In genomic region chr7:90951229-90951628, GRCh38 we compare ENCODE assay signal across 23 cellular contexts.
"Had no signal": no experiment of that assay in that cellular context is flagged by ENCODE, and none has a peak within 500 bp of the region (broad histone marks: within the 10 kb centered on the region; RNA-seq: fewer than 3 reads in every experiment).

No MANE protein-coding gene starts in this region.

- H3K9me3 ChIP-seq: Peyer's patch, SJSA1 had no signal

- H3K27ac Mint-ChIP-seq: activated CD8-positive, alpha-beta memory T cell treated with anti-CD3 and anti-CD28 coated beads, Interleukin-2, amount 10 ng/mL, durations not matched to agents 7 days and 5 days; activated naive CD4-positive, alpha-beta T cell treated with anti-CD3 and anti-CD28 coated beads for 36 hours; activated naive CD8-positive, alpha-beta T cell; activated T-cell treated with anti-CD3 and anti-CD28 coated beads, Interleukin-2, amount 50 U/mL, for 24 hours; activated T-helper 17 cell treated with anti-CD3 and anti-CD28 coated beads, Interleukin-2, amount 50 U/mL, for 72 hours; T-helper 1 cell treated with Interleukin-12 subunit alpha and Interleukin-12 subunit beta and Interleukin-4 antibody, amounts not matched to agents 30 μg/mL and 1 μg/mL, for 36 hours had no signal

- H3K4me1 ChIP-seq: Peyer's patch, SJSA1 had no signal

- H3K4me3 Mint-ChIP-seq: activated CD8-positive, alpha-beta memory T cell treated with anti-CD3 and anti-CD28 coated beads, Interleukin-2, amount 10 ng/mL, durations not matched to agents 7 days and 5 days; activated naive CD4-positive, alpha-beta T cell treated with anti-CD3 and anti-CD28 coated beads for 36 hours; activated naive CD8-positive, alpha-beta T cell; activated T-cell treated with anti-CD3 and anti-CD28 coated beads, Interleukin-2, amount 50 U/mL, for 24 hours; activated T-helper 17 cell treated with anti-CD3 and anti-CD28 coated beads, Interleukin-2, amount 50 U/mL, for 72 hours; T-helper 1 cell treated with Interleukin-12 subunit alpha and Interleukin-12 subunit beta and Interleukin-4 antibody, amounts not matched to agents 30 μg/mL and 1 μg/mL, for 36 hours had no signal

- DNase-seq: activated CD4-positive, alpha-beta T cell treated with anti-CD3 and anti-CD28 coated beads for 48 hours; activated CD4-positive, alpha-beta T cell treated with anti-CD3 and anti-CD28 coated beads, Interleukin-2, amount 50 U/mL, for 4 hours; activated CD8-positive, alpha-beta memory T cell treated with anti-CD3 and anti-CD28 coated beads, Interleukin-2, amount 10 ng/mL, durations not matched to agents 7 days and 5 days; activated gamma-delta T cell; activated naive CD4-positive, alpha-beta T cell treated with anti-CD3 and anti-CD28 coated beads for 36 hours; activated T-cell treated with anti-CD3 and anti-CD28 coated beads, Interleukin-2, amount 50 U/mL, for 24 hours; brain microvascular endothelial cell; Kasumi-1; NCI-H1105 treated with DMSO at 0.1 percent for 48 hours; NCI-H1436 treated with DMSO at 0.1 percent for 48 hours; NCI-H187; NCI-H2081; NCI-H446; NCI-H524; Peyer's patch; SHP77 had no signal

- H3K36me3 Mint-ChIP-seq: activated CD8-positive, alpha-beta memory T cell treated with anti-CD3 and anti-CD28 coated beads, Interleukin-2, amount 10 ng/mL, durations not matched to agents 7 days and 5 days; activated naive CD8-positive, alpha-beta T cell had no signal

- H3K27ac ChIP-seq: brain microvascular endothelial cell, cardiac muscle cell, Peyer's patch, RWPE1, SJSA1 had no signal

- H3K36me3 ChIP-seq: brain microvascular endothelial cell, cardiac muscle cell, Peyer's patch, SJSA1 had no signal

- H3K4me1 Mint-ChIP-seq: activated CD8-positive, alpha-beta memory T cell treated with anti-CD3 and anti-CD28 coated beads, Interleukin-2, amount 10 ng/mL, durations not matched to agents 7 days and 5 days; activated T-helper 17 cell treated with anti-CD3 and anti-CD28 coated beads, Interleukin-2, amount 50 U/mL, for 72 hours had no signal

- H3K9me3 Mint-ChIP-seq: activated naive CD4-positive, alpha-beta T cell treated with anti-CD3 and anti-CD28 coated beads for 36 hours; activated T-cell treated with anti-CD3 and anti-CD28 coated beads, Interleukin-2, amount 50 U/mL, for 24 hours; T-helper 1 cell treated with Interleukin-12 subunit alpha and Interleukin-12 subunit beta and Interleukin-4 antibody, amounts not matched to agents 30 μg/mL and 1 μg/mL, for 36 hours had no signal

- H3K27me3 ChIP-seq: brain microvascular endothelial cell, cardiac muscle cell, Peyer's patch, SJSA1 had no signal

- H3K27me3 Mint-ChIP-seq: activated CD8-positive, alpha-beta memory T cell treated with anti-CD3 and anti-CD28 coated beads, Interleukin-2, amount 10 ng/mL, durations not matched to agents 7 days and 5 days; activated T-cell treated with anti-CD3 and anti-CD28 coated beads, Interleukin-2, amount 50 U/mL, for 24 hours; activated T-helper 17 cell treated with anti-CD3 and anti-CD28 coated beads, Interleukin-2, amount 50 U/mL, for 72 hours had no signal

- H3K4me3 ChIP-seq: cardiac muscle cell, Peyer's patch, SJSA1 had no signal

- ATAC-seq: activated CD4-positive, CD25-positive, alpha-beta regulatory T cell treated with anti-CD3 and anti-CD28 coated beads, Interleukin-2, amount 50 U/mL, for 24 hours; activated CD8-positive, alpha-beta memory T cell treated with anti-CD3 and anti-CD28 coated beads, Interleukin-2, amount 10 ng/mL, durations not matched to agents 7 days and 5 days; activated T-helper 17 cell treated with anti-CD3 and anti-CD28 coated beads, Interleukin-2, amount 50 U/mL, for 72 hours had no signal
